ENCODE assay signal across 18 cellular contexts in the genomic region with DNA sequence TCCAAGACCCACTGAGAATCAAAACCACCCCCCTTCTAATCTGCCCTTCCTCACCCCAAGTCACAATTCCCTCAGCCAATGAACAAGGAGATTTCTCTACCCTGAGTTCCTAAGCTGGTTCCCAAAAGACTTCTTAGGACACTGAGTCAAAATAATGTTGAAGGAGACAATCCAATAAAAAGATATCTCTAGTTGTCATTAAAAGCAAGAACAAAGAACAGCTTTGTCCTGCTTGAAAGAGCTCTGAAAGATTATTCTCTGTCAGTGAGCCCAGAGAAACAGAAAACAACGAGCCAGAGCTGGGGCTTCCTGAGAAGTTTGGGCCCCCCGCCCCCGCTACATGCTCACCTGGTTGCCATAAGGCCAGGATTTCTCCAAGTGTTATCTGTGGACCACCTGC. TPM values are rescaled to one million over a fixed set of nuclear protein-coding genes. Genes with fewer than 3 reads are reported as not detected.
DNase-seq lines count a peak whose midpoint lies in the region; ATAC-seq, FAIRE-seq and TF ChIP-seq lines count a peak whose summit lies in the region.
"Had no signal": no experiment of that assay in that cellular context is flagged by ENCODE, and none has a peak within 500 bp of the region (broad histone marks: within the 10 kb centered on the region; RNA-seq: fewer than 3 reads in every experiment).

No MANE protein-coding gene starts in this region.

- H3K9me3 ChIP-seq in HepG2 (ENCODE audit: low read length) (no peaks in the 10 kb centered on the region), right lobe of liver (no peaks in the 10 kb centered on the region), gastroesophageal sphincter (no peaks in the 10 kb centered on the region), neural progenitor cell (ENCODE audit: low read depth) (no peaks in the 10 kb centered on the region)
- no peaks in the 10 kb centered on the region for H3K9me3 ChIP-seq in naive thymus-derived CD4-positive, alpha-beta T cell (ENCODE audit: control insufficient read depth in 2 of 3, low read length in 3 of 3)
- H3K9me3 ChIP-seq: A549 had no signal

- H3K36me3 ChIP-seq in HepG2 (replicated peaks in 1 of 2; ENCODE audit: control insufficient read depth in 1 of 2, insufficient read depth in 2 of 2, low read length in 2 of 2) (peaks cover 3 to 7% of the 10 kb centered on the region in 2 experiments; a peak in 2 of 5 replicates), right lobe of liver (no peaks in the 10 kb centered on the region), gastroesophageal sphincter (no peaks in the 10 kb centered on the region), neural progenitor cell (no peaks in the 10 kb centered on the region)
- H3K36me3 ChIP-seq in naive thymus-derived CD4-positive, alpha-beta T cell (ENCODE audit: control insufficient read depth in 2 of 3, insufficient read depth in 3 of 3, low read length in 3 of 3): no peaks in the 10 kb centered on the region

- peak overlapping the region; percentile 94 for H3K27ac Mint-ChIP-seq in neural progenitor cell
- H3K27ac Mint-ChIP-seq in CD14-positive monocyte: peak overlapping the region in 2 of 7 donors; percentile 36 to 61
- peak overlapping the region in 1 of 9 donors; percentile 52 for H3K27ac Mint-ChIP-seq in naive thymus-derived CD4-positive, alpha-beta T cell
- H3K27ac Mint-ChIP-seq: activated naive CD4-positive, alpha-beta T cell treated with anti-CD3 and anti-CD28 coated beads for 36 hours; stimulated activated naive CD8-positive, alpha-beta T cell treated with anti-CD3 and anti-CD28 coated beads, Interleukin-15, amount 100 ng/mL, for 72 hours had no signal

- TF ChIP-seq POLR2A in HepG2 (IDR thresholded peaks at IDR 0.05; ENCODE audit: insufficient read depth in 1 of 2, low read depth in 2 of 2, low read length in 2 of 2) (no peak), right lobe of liver (IDR thresholded peaks at IDR 0.05) (no peak), gastroesophageal sphincter (IDR thresholded peaks at IDR 0.05) (no peak)

- H3K9ac ChIP-seq in HepG2 (ENCODE audit: insufficient read depth, low read depth, low read length): no peak overlapping the region
- H3K9ac ChIP-seq in neural progenitor cell: no peak overlapping the region

- H3K27me3 ChIP-seq in HepG2 (ENCODE audit: control insufficient read depth in 1 of 2, insufficient read depth in 2 of 2, low read length in 2 of 2) (no peaks in the 10 kb centered on the region), right lobe of liver (no peaks in the 10 kb centered on the region), gastroesophageal sphincter (no peaks in the 10 kb centered on the region), neural progenitor cell (no peaks in the 10 kb centered on the region)
- H3K27me3 ChIP-seq in naive thymus-derived CD4-positive, alpha-beta T cell (ENCODE audit: control insufficient read depth in 2 of 2, insufficient read depth in 2 of 2, low read length in 2 of 2): no peaks in the 10 kb centered on the region

- TF ChIP-seq EP300 in HepG2 (IDR thresholded peaks at IDR 0.05; ENCODE audit: low read depth in 2 of 2, low read length in 2 of 2): no peak
- no peak for TF ChIP-seq EP300 in HepG2 (CRISPR knock-in tag; IDR thresholded peaks at IDR 0.05; ENCODE audit: borderline replicate concordance)
- no peak for TF ChIP-seq EP300 in gastroesophageal sphincter (IDR thresholded peaks at IDR 0.05)

- H3K4me1 ChIP-seq in HepG2 (ENCODE audit: insufficient read depth, low read length) (peaks cover 56% of the 10 kb centered on the region), right lobe of liver (no peaks in the 10 kb centered on the region), gastroesophageal sphincter (peaks cover 5 to 47% (median 6%) of the 10 kb centered on the region in 3 donors), neural progenitor cell (peaks cover 28% of the 10 kb centered on the region)
- no peaks in the 10 kb centered on the region for H3K4me1 ChIP-seq in naive thymus-derived CD4-positive, alpha-beta T cell (ENCODE audit: control insufficient read depth in 2 of 2, insufficient read depth in 2 of 2, low read length in 2 of 2)

- ATAC-seq in HepG2 (no peak), right lobe of liver (no peak), gastroesophageal sphincter (no peak), HG03108 (IDR thresholded peaks at IDR 0.05; ENCODE audit: unreplicated experiment) (no peak), GM18858 (IDR thresholded peaks at IDR 0.05; ENCODE audit: unreplicated experiment) (no peak)
- ATAC-seq in naive thymus-derived CD4-positive, alpha-beta T cell: no peak
- ATAC-seq: A549; left lobe of liver; stimulated activated naive CD8-positive, alpha-beta T cell treated with anti-CD3 and anti-CD28 coated beads, Interleukin-15, amount 100 ng/mL, for 72 hours had no signal

- no TSS peak for BruUV-seq in HepG2 (replicated peaks; lab: Mats Ljungman, UMichigan)

- TF ChIP-seq RAD21 in HepG2 (CRISPR knock-in tag; IDR thresholded peaks at IDR 0.05): no peak

- no peak for DNase-seq in HepG2 (ENCODE audit: low spot score)
- no peak for DNase-seq in right lobe of liver
- no peak for DNase-seq in neural progenitor cell (ENCODE audit: low spot score)
- no peak for DNase-seq in CD14-positive monocyte (ENCODE audit: low spot score)
- no peak for DNase-seq in naive thymus-derived CD4-positive, alpha-beta T cell
- DNase-seq: activated CD4-positive, alpha-beta T cell treated with anti-CD3 and anti-CD28 coated beads, Interleukin-2, amount 50 U/mL, for 4 hours; activated naive CD4-positive, alpha-beta T cell treated with anti-CD3 and anti-CD28 coated beads for 36 hours; foreskin melanocyte; SHP77; stimulated activated CD4-positive, alpha-beta T cell treated with anti-CD3 and anti-CD28 coated beads, Interleukin-1b, Interleukin-23, amount 100 ng/mL, for 48 hours; stimulated activated naive CD8-positive, alpha-beta T cell treated with anti-CD3 and anti-CD28 coated beads, Interleukin-15, amount 100 ng/mL, for 72 hours; T-helper 1 cell had no signal

- in situ Hi-C loops in HepG2 (cut with HindIII; ENCODE audit: extremely low pct_ligation_motif_present, low pct_unique_long_range_greater_than_20kb): no loop called here

- H3K4me1 Mint-ChIP-seq in neural progenitor cell (peaks cover 24% of the 10 kb centered on the region), CD14-positive monocyte (peaks cover 10% of the 10 kb centered on the region)
- H3K4me1 Mint-ChIP-seq in naive thymus-derived CD4-positive, alpha-beta T cell: peaks cover 14 to 56% (median 36%) of the 10 kb centered on the region in 7 donors

- H2AFZ ChIP-seq in HepG2 (ENCODE audit: low read length) (no peak overlapping the region), neural progenitor cell (replicated peaks) (no peak overlapping the region)

- POLR2A ChIA-PET in HepG2 (lab: Yijun Ruan, JAX): interaction anchor here (0.7 to 3.6 kb wide), 3 partner anchors 10 to 15 kb away, joined by 3 to 11 read pairs (median 3); no protein-coding TSS in a partner anchor
- POLR2A ChIA-PET in naive thymus-derived CD4-positive, alpha-beta T cell (lab: Charles Lee): interaction anchor here (0.6 kb wide), 1 partner anchor 12 kb away, joined by 5 read pairs; no protein-coding TSS in a partner anchor

- H3K36me3 Mint-ChIP-seq in neural progenitor cell (peaks cover 27% of the 10 kb centered on the region), CD14-positive monocyte (peaks cover 4 to 24% of the 10 kb centered on the region in 2 donors)
- peaks cover 0 to 19% (median 16%) of the 10 kb centered on the region in 5 donors for H3K36me3 Mint-ChIP-seq in naive thymus-derived CD4-positive, alpha-beta T cell

- intact Hi-C loops in HepG2 (cut with micrococcal nuclease; ENCODE audit: unreplicated experiment) (no loop called here), right lobe of liver (cut with DNase I) (no loop called here), CD14-positive monocyte (cut with micrococcal nuclease) (no loop called here)
- intact Hi-C loops in naive thymus-derived CD4-positive, alpha-beta T cell (cut with micrococcal nuclease): no loop called here

- H3K4me2 ChIP-seq in HepG2 (ENCODE audit: low read depth, low read length) (no peak overlapping the region), neural progenitor cell (peak overlapping the region; percentile 52)
- H3K4me2 ChIP-seq: A549 had no signal

- H3F3A ChIP-seq in neural progenitor cell (ENCODE audit: low read depth): peaks cover 13% of the 10 kb centered on the region

- H3K27ac ChIP-seq in HepG2 (ENCODE audit: extremely low read length, insufficient read depth, low read length) (peak overlapping the region; percentile 17), right lobe of liver (no peak overlapping the region), gastroesophageal sphincter (peak overlapping the region in 3 of 4 donors; percentile 53 to 68 (median 63)), neural progenitor cell (peak overlapping the region; percentile 35)
- no peak overlapping the region for H3K27ac ChIP-seq in naive thymus-derived CD4-positive, alpha-beta T cell (ENCODE audit: low read depth, low read length)
- H3K27ac ChIP-seq: A549 had no signal

- H3K79me2 ChIP-seq in HepG2 (ENCODE audit: insufficient read depth, low read length): peaks cover 27% of the 10 kb centered on the region
- H3K79me2 ChIP-seq in neural progenitor cell (ENCODE audit: low read depth): no peaks in the 10 kb centered on the region

- H3K27me3 Mint-ChIP-seq in neural progenitor cell (ENCODE audit: insufficient read depth, low read depth) (no peaks in the 10 kb centered on the region), CD14-positive monocyte (ENCODE audit: low read depth in 3 of 3) (no peaks in the 10 kb centered on the region)
- no peaks in the 10 kb centered on the region for H3K27me3 Mint-ChIP-seq in naive thymus-derived CD4-positive, alpha-beta T cell
- H3K27me3 Mint-ChIP-seq: stimulated activated naive CD8-positive, alpha-beta T cell treated with anti-CD3 and anti-CD28 coated beads, Interleukin-15, amount 100 ng/mL, for 72 hours had no signal

- no peak overlapping the region for H3K4me3 ChIP-seq in HepG2 (replicated peaks in 1 of 3; ENCODE audit: insufficient read depth in 1 of 3, low read depth in 2 of 3, low read length in 3 of 3)
- H3K4me3 ChIP-seq in right lobe of liver: no peak overlapping the region
- no peak overlapping the region for H3K4me3 ChIP-seq in gastroesophageal sphincter
- no peak overlapping the region for H3K4me3 ChIP-seq in neural progenitor cell
- no peak overlapping the region for H3K4me3 ChIP-seq in naive thymus-derived CD4-positive, alpha-beta T cell (ENCODE audit: low read length)
- H3K4me3 ChIP-seq: A549 had no signal

- FAIRE-seq in HepG2 (lab: Jason Lieb, UNC): no peak
- FAIRE-seq: A549, H54 had no signal

- H3K4me3 Mint-ChIP-seq in neural progenitor cell (peak overlapping the region; percentile 1), CD14-positive monocyte (no peak overlapping the region)
- H3K4me3 Mint-ChIP-seq in naive thymus-derived CD4-positive, alpha-beta T cell: no peak overlapping the region
- H3K4me3 Mint-ChIP-seq: activated naive CD4-positive, alpha-beta T cell treated with anti-CD3 and anti-CD28 coated beads for 36 hours; stimulated activated naive CD8-positive, alpha-beta T cell treated with anti-CD3 and anti-CD28 coated beads, Interleukin-15, amount 100 ng/mL, for 72 hours had no signal

- TF ChIP-seq CTCF in HepG2 (CRISPR knock-in tag; IDR thresholded peaks at IDR 0.05) (no peak), right lobe of liver (IDR thresholded peaks at IDR 0.05) (no peak), gastroesophageal sphincter (IDR thresholded peaks at IDR 0.05) (no peak), neural progenitor cell (IDR thresholded peaks at IDR 0.05) (no peak), CD14-positive monocyte (IDR thresholded peaks at IDR 0.05) (no peak)

- CTCF ChIA-PET in HepG2 (lab: Yijun Ruan, JAX; ENCODE audit: low intra/inter-chr PET ratio, low total read pairs): no interaction called here
- CTCF ChIA-PET in naive thymus-derived CD4-positive, alpha-beta T cell (lab: Charles Lee): no interaction called here

- WGBS in HepG2 (ENCODE audit: low lambda C conversion rate): 81% methylated on average over 3 of the region's 3 CpGs
- WGBS in right lobe of liver (ENCODE audit: insufficient coverage, low coverage, low lambda C conversion rate, missing lambda C conversion rate): 27% methylated on average over 2 of the region's 3 CpGs
- WGBS in gastroesophageal sphincter (ENCODE audit: low coverage in 1 of 2), 2 donors: 67 to 71% methylated on average over 3 of the region's 3 CpGs

- H3K9me3 Mint-ChIP-seq in neural progenitor cell (peaks cover 20% of the 10 kb centered on the region), CD14-positive monocyte (no peaks in the 10 kb centered on the region)
- H3K9me3 Mint-ChIP-seq in naive thymus-derived CD4-positive, alpha-beta T cell: peaks cover 0 to 3% (median 0%) of the 10 kb centered on the region in 11 donors
- H3K9me3 Mint-ChIP-seq: activated naive CD4-positive, alpha-beta T cell treated with anti-CD3 and anti-CD28 coated beads for 36 hours; stimulated activated naive CD8-positive, alpha-beta T cell treated with anti-CD3 and anti-CD28 coated beads, Interleukin-15, amount 100 ng/mL, for 72 hours had no signal

- H4K20me1 ChIP-seq in HepG2 (ENCODE audit: insufficient read depth, low read length): no peaks in the 10 kb centered on the region
- no peaks in the 10 kb centered on the region for H4K20me1 ChIP-seq in neural progenitor cell (ENCODE audit: low read depth)

RNA-seq across cellular contexts. Expression of a gene that starts 45.7 kb away (rescaled TPM):
- total RNA-seq in HepG2 (2016; rRNA removed; fragmentation: Illumina TruSeq; extraction: Trizol): 27.3 and 27.5 TPM in 2 replicates
- total RNA-seq in HepG2 (2016; cell fraction: cytosol; rRNA removed; fragmentation: Illumina TruSeq; extraction: Trizol; ENCODE audit: low read depth): 38.8 and 42.4 TPM in 2 replicates
- 26.6 and 28.7 TPM in 2 replicates for total RNA-seq in HepG2 (2016; cell fraction: insoluble cytoplasmic fraction; rRNA removed; fragmentation: Illumina TruSeq; extraction: Trizol)
- 34.3 and 39.4 TPM in 2 replicates for total RNA-seq in HepG2 (2016; cell fraction: membrane; rRNA removed; fragmentation: Illumina TruSeq; extraction: Trizol)
- total RNA-seq in HepG2 (2016; cell fraction: nucleus; rRNA removed; fragmentation: Illumina TruSeq; extraction: Trizol): 28.1 and 30.8 TPM in 2 replicates
- 34.7 and 38.4 TPM in 2 replicates for polyA plus RNA-seq in HepG2 (2011; rRNA removed)
- 19.6 and 35.4 TPM in 2 replicates for polyA plus RNA-seq in HepG2 (2011; cell fraction: cytosol; rRNA removed)
- polyA plus RNA-seq in HepG2 (2011; cell fraction: nucleus; rRNA removed): 15.4 and 20.0 TPM in 2 replicates
- 37.9 and 40.1 TPM in 2 replicates for polyA plus RNA-seq in HepG2 (2012)
- 23.2 and 23.9 TPM in 2 replicates for polyA plus RNA-seq in HepG2 (2016; cell fraction: cytosol; fragmentation: Illumina TruSeq; extraction: Trizol; ENCODE audit: low read depth)
- polyA plus RNA-seq in HepG2 (2016; cell fraction: insoluble cytoplasmic fraction; fragmentation: Illumina TruSeq; extraction: Trizol; ENCODE audit: low read depth): 39.3 and 39.7 TPM in 2 replicates
- polyA plus RNA-seq in HepG2 (2016; cell fraction: membrane; fragmentation: Illumina TruSeq; extraction: Trizol; ENCODE audit: low read depth): 33.8 and 36.7 TPM in 2 replicates
- 24.8 and 27.7 TPM in 2 replicates for polyA plus RNA-seq in HepG2 (2016; cell fraction: nucleus; fragmentation: Illumina TruSeq; extraction: Trizol; ENCODE audit: insufficient read depth, low read depth)
- 2.6 and 29.6 TPM in 2 replicates for polyA minus RNA-seq in HepG2 (2011; rRNA and poly(A)+ RNA removed; ENCODE audit: low replicate concordance)
- polyA minus RNA-seq in HepG2 (2011; cell fraction: cytosol; rRNA and poly(A)+ RNA removed): 29.1 and 30.6 TPM in 2 replicates
- 93.1 and 93.4 TPM in 2 replicates for polyA minus RNA-seq in HepG2 (2011; cell fraction: nucleus; rRNA and poly(A)+ RNA removed)
- total RNA-seq in right lobe of liver: 1 to 10 TPM in 1 of 6 experiments, under 1 TPM in 5; 0.29 to 1.2 (median 0.60) TPM
- total RNA-seq in gastroesophageal sphincter: 10 to 100 TPM; 35.3 to 58.0 (median 47.0) TPM
- total RNA-seq in neural progenitor cell (ENCODE audit: low replicate concordance): 18.5 and 23.8 TPM in 2 replicates
- 1 to 10 TPM; 1.2 to 2.6 TPM for polyA plus RNA-seq in CD14-positive monocyte
- total RNA-seq in naive thymus-derived CD4-positive, alpha-beta T cell: 10 to 100 TPM; 11.7 to 33.9 (median 20.1) TPM
- polyA plus RNA-seq in naive thymus-derived CD4-positive, alpha-beta T cell: 1 to 10 TPM; 2.7 to 4.5 TPM

Comparison
In these comparisons a context has a peak if more than half of its experiments do, and no peak if none do; other contexts are left out.
1. H3K27ac ChIP-seq: peak in HepG2 (single experiment), gastroesophageal sphincter (3 of 4) and neural progenitor cell (single experiment); none in right lobe of liver (0 of 3) and naive thymus-derived CD4-positive, alpha-beta T cell (single experiment).